1 cellular context compared by ENCODE assay signal in the genomic region with DNA sequence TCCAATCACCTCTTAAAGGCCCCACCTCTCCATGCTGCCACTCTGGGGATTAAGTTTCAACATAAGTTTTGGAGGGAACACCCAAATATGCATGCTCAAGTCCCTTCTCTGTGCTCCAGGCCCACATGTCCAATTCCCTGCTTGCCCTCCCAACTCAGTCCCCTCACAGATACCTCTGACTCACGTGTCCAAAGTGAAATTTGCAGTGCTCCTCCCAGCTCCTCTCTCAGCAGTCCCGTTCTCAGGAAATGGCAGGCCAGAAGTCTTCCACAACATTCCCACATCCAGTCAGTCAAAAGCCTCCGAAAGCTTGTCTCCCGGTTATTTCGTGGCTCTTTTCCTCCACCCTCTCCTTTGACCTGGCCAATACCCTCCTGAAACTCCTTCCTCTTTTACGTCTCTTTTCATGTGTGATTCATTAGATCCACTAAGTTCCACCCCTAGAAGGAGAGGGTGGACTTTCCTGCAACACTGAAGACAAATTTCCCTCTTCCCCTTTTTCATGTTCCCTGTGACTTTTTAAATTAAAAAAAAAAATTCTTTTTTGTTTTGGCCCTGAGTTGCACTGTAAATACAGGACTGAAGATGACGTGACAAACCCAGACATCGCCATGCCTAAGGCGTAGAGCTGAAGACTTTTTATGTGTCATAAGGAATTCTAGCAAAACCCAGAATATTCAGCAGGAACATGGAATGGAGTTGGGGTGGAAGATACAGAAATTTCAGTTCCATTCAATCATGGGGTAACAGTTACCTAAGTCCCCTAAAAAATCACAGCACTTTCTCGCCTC.
TF ChIP-seq lines count a peak whose summit lies in the region.

No MANE protein-coding gene starts in this region.

TF ChIP-seq in GM23338, 12 proteins besides CTCF, POLR2A, EP300 and RAD21 (continued from another document):
- TF ChIP-seq, protein P1, sequence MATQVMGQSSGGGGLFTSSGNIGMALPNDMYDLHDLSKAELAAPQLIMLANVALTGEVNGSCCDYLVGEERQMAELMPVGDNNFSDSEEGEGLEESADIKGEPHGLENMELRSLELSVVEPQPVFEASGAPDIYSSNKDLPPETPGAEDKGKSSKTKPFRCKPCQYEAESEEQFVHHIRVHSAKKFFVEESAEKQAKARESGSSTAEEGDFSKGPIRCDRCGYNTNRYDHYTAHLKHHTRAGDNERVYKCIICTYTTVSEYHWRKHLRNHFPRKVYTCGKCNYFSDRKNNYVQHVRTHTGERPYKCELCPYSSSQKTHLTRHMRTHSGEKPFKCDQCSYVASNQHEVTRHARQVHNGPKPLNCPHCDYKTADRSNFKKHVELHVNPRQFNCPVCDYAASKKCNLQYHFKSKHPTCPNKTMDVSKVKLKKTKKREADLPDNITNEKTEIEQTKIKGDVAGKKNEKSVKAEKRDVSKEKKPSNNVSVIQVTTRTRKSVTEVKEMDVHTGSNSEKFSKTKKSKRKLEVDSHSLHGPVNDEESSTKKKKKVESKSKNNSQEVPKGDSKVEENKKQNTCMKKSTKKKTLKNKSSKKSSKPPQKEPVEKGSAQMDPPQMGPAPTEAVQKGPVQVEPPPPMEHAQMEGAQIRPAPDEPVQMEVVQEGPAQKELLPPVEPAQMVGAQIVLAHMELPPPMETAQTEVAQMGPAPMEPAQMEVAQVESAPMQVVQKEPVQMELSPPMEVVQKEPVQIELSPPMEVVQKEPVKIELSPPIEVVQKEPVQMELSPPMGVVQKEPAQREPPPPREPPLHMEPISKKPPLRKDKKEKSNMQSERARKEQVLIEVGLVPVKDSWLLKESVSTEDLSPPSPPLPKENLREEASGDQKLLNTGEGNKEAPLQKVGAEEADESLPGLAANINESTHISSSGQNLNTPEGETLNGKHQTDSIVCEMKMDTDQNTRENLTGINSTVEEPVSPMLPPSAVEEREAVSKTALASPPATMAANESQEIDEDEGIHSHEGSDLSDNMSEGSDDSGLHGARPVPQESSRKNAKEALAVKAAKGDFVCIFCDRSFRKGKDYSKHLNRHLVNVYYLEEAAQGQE (IDR thresholded peaks at IDR 0.05; ENCODE audit: unreplicated experiment): no peak
- TF ChIP-seq ETS1 (IDR thresholded peaks at IDR 0.05) (no peak), ZNF114 (CRISPR knock-in tag; IDR thresholded peaks at IDR 0.05) (no peak), EZH2 (IDR thresholded peaks at IDR 0.05; ENCODE audit: low read depth, unreplicated experiment) (no peak), POLR2AphosphoS5 (IDR thresholded peaks at IDR 0.05; ENCODE audit: low read depth) (no peak), ZNF331 (CRISPR knock-in tag; IDR thresholded peaks at IDR 0.05; ENCODE audit: low read depth) (no peak), JUNB (IDR thresholded peaks at IDR 0.05; ENCODE audit: unreplicated experiment) (no peak)
